9 cellular contexts compared by ENCODE assay signal in genomic region chr6:3721810-3722209, GRCh38.
"Had no signal": no experiment of that assay in that cellular context is flagged by ENCODE, and none has a peak within 500 bp of the region (broad histone marks: within the 10 kb centered on the region; RNA-seq: fewer than 3 reads in every experiment).

No MANE protein-coding gene starts in this region.

- H3K4me3 ChIP-seq: skin epidermis, transverse colon had no signal

- ATAC-seq: activated naive CD4-positive, alpha-beta T cell treated with anti-CD3 and anti-CD28 coated beads, Interleukin-2, amount 50 U/mL, for 72 hours; stimulated activated effector memory CD8-positive, alpha-beta T cell treated with anti-CD3 and anti-CD28 coated beads, Interleukin-12 subunit alpha, Interleukin-12 subunit beta, amount 100 ng/mL, for 72 hours had no signal

- H3K9me3 ChIP-seq: transverse colon had no signal

- H3K36me3 ChIP-seq: transverse colon had no signal

- H3K27me3 ChIP-seq: transverse colon had no signal

- DNase-seq: activated CD4-positive, alpha-beta T cell treated with anti-CD3 and anti-CD28 coated beads, Interleukin-2, amount 50 U/mL, for 1 hour; amygdala; effector CD4-positive, alpha-beta T cell; SIG-M5; T-helper 2 cell; transverse colon had no signal
